Comparison of ENCODE assay signal across 26 cellular contexts in the genomic region with DNA sequence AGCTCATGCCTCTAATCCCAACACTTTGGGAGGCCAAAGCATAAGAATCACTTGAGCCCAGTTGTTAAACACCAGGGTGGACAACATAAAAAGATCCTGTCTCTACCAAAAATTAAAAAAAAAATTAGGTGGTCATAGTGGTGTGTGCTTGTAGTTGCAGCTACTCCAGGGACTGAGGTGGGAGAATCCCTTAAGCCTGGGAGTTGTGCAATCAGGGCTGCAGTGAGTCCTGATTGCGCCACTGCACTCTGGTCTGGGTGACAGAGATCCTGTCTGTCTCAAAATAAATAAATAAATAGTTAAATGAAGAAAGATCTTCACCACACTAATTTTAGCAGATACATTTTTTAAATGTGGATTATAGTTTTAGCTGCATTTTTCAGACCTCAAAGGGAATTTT.
DNase-seq lines count a peak whose midpoint lies in the region; ATAC-seq and TF ChIP-seq lines count a peak whose summit lies in the region.
"Had no signal": no experiment of that assay in that cellular context is flagged by ENCODE, and none has a peak within 500 bp of the region (broad histone marks: within the 10 kb centered on the region; RNA-seq: fewer than 3 reads in every experiment).

No MANE protein-coding gene starts in this region.

- H3K27ac Mint-ChIP-seq in activated naive CD4-positive, alpha-beta T cell treated with anti-CD3 and anti-CD28 coated beads, Interleukin-2, amount 10 ng/mL, durations not matched to agents 7 days and 5 days = no peak overlapping the region
- H3K27ac Mint-ChIP-seq: activated naive CD8-positive, alpha-beta T cell treated with anti-CD3 and anti-CD28 coated beads, Interleukin-2, amount 10 ng/mL, durations not matched to agents 7 days and 5 days; H9; natural killer cell; T-helper 1 cell treated with Interleukin-12 subunit alpha and Interleukin-12 subunit beta and Interleukin-4 antibody, amounts not matched to agents 30 μg/mL and 1 μg/mL, for 36 hours had no signal

- no peak overlapping the region for H2AK5ac ChIP-seq in IMR-90 (ENCODE audit: low read depth, low read length)

- peaks cover 7% of the 10 kb centered on the region for H3K9me3 Mint-ChIP-seq in activated naive CD4-positive, alpha-beta T cell treated with anti-CD3 and anti-CD28 coated beads, Interleukin-2, amount 10 ng/mL, durations not matched to agents 7 days and 5 days
- H3K9me3 Mint-ChIP-seq: T-helper 1 cell treated with Interleukin-12 subunit alpha and Interleukin-12 subunit beta and Interleukin-4 antibody, amounts not matched to agents 30 μg/mL and 1 μg/mL, for 36 hours had no signal

- no peaks in the 10 kb centered on the region for H3K27me3 Mint-ChIP-seq in activated naive CD4-positive, alpha-beta T cell treated with anti-CD3 and anti-CD28 coated beads, Interleukin-2, amount 10 ng/mL, durations not matched to agents 7 days and 5 days
- H3K27me3 Mint-ChIP-seq: activated naive CD8-positive, alpha-beta T cell treated with anti-CD3 and anti-CD28 coated beads, Interleukin-2, amount 10 ng/mL, durations not matched to agents 7 days and 5 days had no signal

- CTCF ChIA-PET in IMR-90 (lab: Yijun Ruan, JAX) = no interaction called here
- CTCF ChIA-PET in activated naive CD4-positive, alpha-beta T cell treated with anti-CD3 and anti-CD28 coated beads, Interleukin-2, amount 10 ng/mL, durations not matched to agents 7 days and 5 days (lab: Charles Lee) = no interaction called here

- H2BK5ac ChIP-seq in IMR-90 (ENCODE audit: low read depth, low read length, poor library complexity, severe bottlenecking) = no peak overlapping the region

- no peak overlapping the region for H4K5ac ChIP-seq in IMR-90 (ENCODE audit: low read depth, low read length)

- no peak overlapping the region for H3K18ac ChIP-seq in IMR-90 (ENCODE audit: low read depth, low read length)

- no peaks in the 10 kb centered on the region for H3K4me1 ChIP-seq in IMR-90 (ENCODE audit: control insufficient read depth, insufficient read depth, low read length)
- H3K4me1 ChIP-seq: lower lobe of right lung, vagina had no signal

- no peaks in the 10 kb centered on the region for H3K9me1 ChIP-seq in IMR-90 (ENCODE audit: insufficient read depth, low read length)

- H3K79me1 ChIP-seq in IMR-90 (ENCODE audit: low read depth in 1 of 2, low read length in 2 of 2) = no peaks in the 10 kb centered on the region

- H3K4ac ChIP-seq in IMR-90 (ENCODE audit: low read depth, low read length) = no peak overlapping the region

- dilution Hi-C loops in IMR-90 (cut with HindIII; ENCODE audit: low sequenced_read_pairs, unreplicated experiment) = no loop called here

- peak; percentile 46 to 63 for DNase-seq in AML-193 (lab: John Stamatoyannopoulos, UW)
- DNase-seq in IMR-90 = peak; percentile 36
- peak; percentile 50 for DNase-seq in SKM-1 treated with dmso at 0.1 percent for 144 hours (lab: John Stamatoyannopoulos, UW; ENCODE audit: unreplicated experiment)
- peak; percentile 79 for DNase-seq in fibroblast of pulmonary artery (ENCODE audit: low read depth)
- no peak for DNase-seq in activated gamma-delta T cell (lab: John Stamatoyannopoulos, UW)
- DNase-seq in activated naive CD4-positive, alpha-beta T cell treated with anti-CD3 and anti-CD28 coated beads, Interleukin-2, amount 10 ng/mL, durations not matched to agents 7 days and 5 days = no peak
- DNase-seq: activated CD4-positive, alpha-beta T cell treated with anti-CD3 and anti-CD28 coated beads for 1 hour; activated effector memory CD4-positive, alpha-beta T cell treated with Interleukin-2 at 50 U/mL for 16 hours; activated naive CD8-positive, alpha-beta T cell treated with anti-CD3 and anti-CD28 coated beads, Interleukin-2, amount 10 ng/mL, durations not matched to agents 7 days and 5 days; cerebellar nuclear complex; DMS153; glutamatergic neuron; H9; kidney; lower lobe of right lung; natural killer cell; NCI-H1105; NCI-H2029 treated with DMSO at 0.1 percent for 48 hours; NCI-H2227 treated with DMSO at 0.1 percent for 48 hours; NCI-H748 treated with DMSO at 0.1 percent for 48 hours; occipital lobe; stimulated activated naive CD8-positive, alpha-beta T cell treated with anti-CD3 and anti-CD28 coated beads, Interleukin-15, Interleukin-2, amounts not matched to agents 100 U/mL and 50 U/mL, for 24 hours had no signal

- no peak overlapping the region for H2AK9ac ChIP-seq in IMR-90 (replicated peaks; ENCODE audit: low read depth, low read length, poor library complexity)

- POLR2A ChIA-PET in IMR-90 (lab: Charles Lee; ENCODE audit: unreplicated experiment) = no interaction called here

- no peak overlapping the region for H3K27ac ChIP-seq in IMR-90 (ENCODE audit: insufficient read depth, low read length)
- H3K27ac ChIP-seq: lower lobe of right lung, vagina had no signal

- no peak overlapping the region for H3K56ac ChIP-seq in IMR-90 (ENCODE audit: extremely low read depth, insufficient read depth, low read length)

- no peaks in the 10 kb centered on the region for H3K36me3 ChIP-seq in IMR-90 (ENCODE audit: control insufficient read depth, insufficient read depth, low read length)
- H3K36me3 ChIP-seq: lower lobe of right lung, vagina had no signal

- H4K8ac ChIP-seq in IMR-90 (ENCODE audit: low read depth in 2 of 2, low read length in 2 of 2) = no peak overlapping the region

- H2BK120ac ChIP-seq in IMR-90 (ENCODE audit: low read depth, low read length) = no peak overlapping the region

- intact Hi-C loops in IMR-90 (cut with micrococcal nuclease) = no loop called here

- in situ Hi-C loops in IMR-90 (cut with MboI; ENCODE audit: low sequenced_read_pairs) = no loop called here

- TF ChIP-seq POLR2A in IMR-90 (IDR thresholded peaks at IDR 0.05; ENCODE audit: low read depth, low read length) = no peak

- BruUV-seq in IMR-90 (replicated peaks; lab: Mats Ljungman, UMichigan) = no TSS peak

- ATAC-seq in IMR-90 (ENCODE audit: low read depth) (no peak), HG02973 (IDR thresholded peaks at IDR 0.05; ENCODE audit: unreplicated experiment) (no peak), GM21381 (IDR thresholded peaks at IDR 0.05; ENCODE audit: unreplicated experiment) (no peak)
- ATAC-seq: lower lobe of right lung; natural killer cell; stimulated activated naive CD8-positive, alpha-beta T cell treated with anti-CD3 and anti-CD28 coated beads, Interleukin-15, Interleukin-2, amounts not matched to agents 100 U/mL and 50 U/mL, for 24 hours had no signal

- no peak overlapping the region for H3K9ac ChIP-seq in IMR-90 (ENCODE audit: low read depth, low read length)

- H3K9me3 ChIP-seq in IMR-90 (ENCODE audit: control insufficient read depth, insufficient read depth, low read length) = no peaks in the 10 kb centered on the region; the same call in 1 of the 2 replicates
- H3K9me3 ChIP-seq: lower lobe of right lung, vagina had no signal

- H2BK15ac ChIP-seq in IMR-90 (ENCODE audit: low read depth, low read length) = no peak overlapping the region

- H3K4me3 Mint-ChIP-seq in activated naive CD4-positive, alpha-beta T cell treated with anti-CD3 and anti-CD28 coated beads, Interleukin-2, amount 10 ng/mL, durations not matched to agents 7 days and 5 days = no peak overlapping the region
- H3K4me3 Mint-ChIP-seq: activated naive CD8-positive, alpha-beta T cell treated with anti-CD3 and anti-CD28 coated beads, Interleukin-2, amount 10 ng/mL, durations not matched to agents 7 days and 5 days; H9; natural killer cell; T-helper 1 cell treated with Interleukin-12 subunit alpha and Interleukin-12 subunit beta and Interleukin-4 antibody, amounts not matched to agents 30 μg/mL and 1 μg/mL, for 36 hours had no signal

- no CpG with 5 or more reads among the region's 1 CpG for WGBS in IMR-90 (ENCODE audit: extremely low coverage in 2 of 2, insufficient read length in 1 of 2), 2 experiments

- no peaks in the 10 kb centered on the region for H3K36me3 Mint-ChIP-seq in activated naive CD4-positive, alpha-beta T cell treated with anti-CD3 and anti-CD28 coated beads, Interleukin-2, amount 10 ng/mL, durations not matched to agents 7 days and 5 days
- H3K36me3 Mint-ChIP-seq: activated naive CD8-positive, alpha-beta T cell treated with anti-CD3 and anti-CD28 coated beads, Interleukin-2, amount 10 ng/mL, durations not matched to agents 7 days and 5 days had no signal

- no peaks in the 10 kb centered on the region for H4K20me1 ChIP-seq in IMR-90 (ENCODE audit: insufficient read depth, low read length)

- no peaks in the 10 kb centered on the region for H3K4me1 Mint-ChIP-seq in activated naive CD4-positive, alpha-beta T cell treated with anti-CD3 and anti-CD28 coated beads, Interleukin-2, amount 10 ng/mL, durations not matched to agents 7 days and 5 days
- H3K4me1 Mint-ChIP-seq: H9 had no signal

- no peak overlapping the region for H4K91ac ChIP-seq in IMR-90 (ENCODE audit: insufficient read depth, low read depth, low read length)

- no peak overlapping the region for H3K14ac ChIP-seq in IMR-90 (replicated peaks; ENCODE audit: low read depth, low read length)

- H3K4me3 ChIP-seq in IMR-90 (ENCODE audit: insufficient read depth, low read depth, low read length) = no peak overlapping the region
- no peak overlapping the region for H3K4me3 ChIP-seq in fibroblast of pulmonary artery (replicated peaks; ENCODE audit: low read depth, low read length)
- H3K4me3 ChIP-seq: lower lobe of right lung, vagina had no signal

- no peak for TF ChIP-seq RAD21 in IMR-90 (IDR thresholded peaks at IDR 0.05; ENCODE audit: low read length)

- H3K4me2 ChIP-seq in IMR-90 (ENCODE audit: low read depth, low read length) = no peak overlapping the region

- no peak for TF ChIP-seq CTCF in IMR-90 (conservative IDR thresholded peaks at IDR 0.05; ENCODE audit: low read depth, low read length)
- no peak for TF ChIP-seq CTCF in fibroblast of pulmonary artery (IDR thresholded peaks at IDR 0.05; ENCODE audit: low read length, missing control alignments)

- no peak overlapping the region for H2BK20ac ChIP-seq in IMR-90 (ENCODE audit: low read depth, low read length)

- H3K27me3 ChIP-seq in IMR-90 (ENCODE audit: control insufficient read depth, insufficient read depth, low read length) = no peaks in the 10 kb centered on the region
- H3K27me3 ChIP-seq: vagina had no signal

- H3K23ac ChIP-seq in IMR-90 (ENCODE audit: low read depth, low read length) = no peak overlapping the region

- H2AFZ ChIP-seq in IMR-90 (replicated peaks; ENCODE audit: low read length, poor library complexity) = no peak overlapping the region

TF ChIP-seq in IMR-90, 13 proteins besides CTCF, POLR2A, EP300 and RAD21:
- TF ChIP-seq RFX5 (IDR thresholded peaks at IDR 0.05; ENCODE audit: low read depth, low read length) (no peak), MAZ (IDR thresholded peaks at IDR 0.05; ENCODE audit: borderline replicate concordance, low read depth, low read length) (no peak), BHLHE40 (IDR thresholded peaks at IDR 0.05; ENCODE audit: low read depth, low read length) (no peak), CEBPB (IDR thresholded peaks at IDR 0.05; ENCODE audit: low read depth, low read length) (peak; percentile 90)

Comparison
In these comparisons a context has a peak if more than half of its experiments do, and no peak if none do; other contexts are left out.
1. DNase-seq: peak in AML-193 (2 of 2), IMR-90 (single experiment), SKM-1 treated with dmso at 0.1 percent for 144 hours (single experiment) and fibroblast of pulmonary artery (single experiment); none in activated gamma-delta T cell (single experiment) and activated naive CD4-positive, alpha-beta T cell treated with anti-CD3 and anti-CD28 coated beads, Interleukin-2, amount 10 ng/mL, durations not matched to agents 7 days and 5 days (single experiment).